Comparison of ENCODE assay signal across 1 cellular context in the genomic region with DNA sequence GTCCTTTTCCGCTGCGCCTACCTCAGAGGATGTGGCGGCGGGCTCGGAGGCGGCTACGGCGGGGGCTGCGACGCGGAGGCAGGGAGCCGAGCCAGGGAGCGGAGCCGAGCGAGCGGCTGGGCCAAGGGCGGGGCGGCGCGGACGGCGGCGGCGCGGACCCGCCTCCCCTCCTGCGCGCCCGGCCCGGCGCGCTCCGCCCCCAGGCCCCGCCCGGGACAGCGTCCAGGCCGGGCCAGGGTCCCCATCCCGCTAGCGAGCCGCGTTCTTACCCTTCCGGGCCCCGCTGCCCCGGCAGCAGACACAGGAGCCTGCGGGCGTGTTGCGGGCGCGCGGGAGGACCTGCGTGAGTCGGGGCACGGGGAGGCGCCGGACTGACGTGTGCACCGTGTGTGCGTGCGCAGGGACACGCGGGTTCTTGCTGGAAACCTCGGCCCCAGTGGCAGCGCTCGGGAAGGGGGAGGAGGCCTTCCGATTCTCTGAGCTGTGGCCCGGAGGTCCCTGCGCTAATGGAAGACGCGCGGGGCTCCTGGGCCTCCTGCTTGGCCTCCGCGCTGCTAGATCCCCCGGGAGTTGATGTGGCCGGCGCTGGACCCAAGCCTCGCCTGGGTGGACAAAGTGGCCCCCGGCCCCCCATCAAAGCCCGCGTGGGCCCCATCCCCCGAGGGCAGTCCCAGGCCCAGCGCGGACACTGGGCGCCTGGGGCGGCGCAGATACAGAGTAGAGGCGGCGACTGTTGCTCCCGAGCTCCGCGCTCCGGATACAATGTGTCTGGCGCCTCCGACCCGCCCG.
TF ChIP-seq lines count a peak whose summit lies in the region.

A gene with protein sequence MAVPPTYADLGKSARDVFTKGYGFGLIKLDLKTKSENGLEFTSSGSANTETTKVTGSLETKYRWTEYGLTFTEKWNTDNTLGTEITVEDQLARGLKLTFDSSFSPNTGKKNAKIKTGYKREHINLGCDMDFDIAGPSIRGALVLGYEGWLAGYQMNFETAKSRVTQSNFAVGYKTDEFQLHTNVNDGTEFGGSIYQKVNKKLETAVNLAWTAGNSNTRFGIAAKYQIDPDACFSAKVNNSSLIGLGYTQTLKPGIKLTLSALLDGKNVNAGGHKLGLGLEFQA (minus strand): TSS at position 350 of the 789 bp plus-strand sequence. CDS start 11,963 bp downstream, outside the sequence.

TF ChIP-seq in HepG2, 621 proteins besides CTCF, POLR2A, EP300 and RAD21 (continued from another document and continues in another):
- TF ChIP-seq, protein P1, sequence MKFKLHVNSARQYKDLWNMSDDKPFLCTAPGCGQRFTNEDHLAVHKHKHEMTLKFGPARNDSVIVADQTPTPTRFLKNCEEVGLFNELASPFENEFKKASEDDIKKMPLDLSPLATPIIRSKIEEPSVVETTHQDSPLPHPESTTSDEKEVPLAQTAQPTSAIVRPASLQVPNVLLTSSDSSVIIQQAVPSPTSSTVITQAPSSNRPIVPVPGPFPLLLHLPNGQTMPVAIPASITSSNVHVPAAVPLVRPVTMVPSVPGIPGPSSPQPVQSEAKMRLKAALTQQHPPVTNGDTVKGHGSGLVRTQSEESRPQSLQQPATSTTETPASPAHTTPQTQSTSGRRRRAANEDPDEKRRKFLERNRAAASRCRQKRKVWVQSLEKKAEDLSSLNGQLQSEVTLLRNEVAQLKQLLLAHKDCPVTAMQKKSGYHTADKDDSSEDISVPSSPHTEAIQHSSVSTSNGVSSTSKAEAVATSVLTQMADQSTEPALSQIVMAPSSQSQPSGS (CRISPR knock-in tag; IDR thresholded peaks at IDR 0.05): 0 out of 2 replicates have a peak, but pooled peaks have one; percentile 60
- TF ChIP-seq THAP11 (CRISPR knock-in tag; IDR thresholded peaks at IDR 0.05) (peak; percentile 55), GATAD2A (CRISPR knock-in tag; IDR thresholded peaks at IDR 0.05) (peak; percentile 56), HNF4A (CRISPR knock-in tag; IDR thresholded peaks at IDR 0.05) (no peak), ZNF451 (CRISPR knock-in tag; IDR thresholded peaks at IDR 0.05) (peak; percentile 65; the same call in 1 of the 2 replicates), ARHGAP35 (CRISPR knock-in tag; IDR thresholded peaks at IDR 0.05; ENCODE audit: borderline replicate concordance) (peak; percentile 90), ZNF788 (CRISPR knock-in tag; IDR thresholded peaks at IDR 0.05; ENCODE audit: borderline replicate concordance) (peak; percentile 35; the same call in 1 of the 2 replicates), GZF1 (CRISPR knock-in tag; IDR thresholded peaks at IDR 0.05) (peak; percentile 33; the same call in 1 of the 2 replicates), SP1 (IDR thresholded peaks at IDR 0.05) (no peak), SP1 (CRISPR knock-in tag; IDR thresholded peaks at IDR 0.05) (no peak), ZNF143 (CRISPR knock-in tag; IDR thresholded peaks at IDR 0.05) (no peak), CBFB (CRISPR knock-in tag; IDR thresholded peaks at IDR 0.05) (peak; percentile 76; the same call in 1 of the 2 replicates), FOXC1 (CRISPR knock-in tag; IDR thresholded peaks at IDR 0.05; ENCODE audit: borderline replicate concordance) (peak; percentile 83; the same call in 1 of the 2 replicates), ZNF713 (CRISPR knock-in tag; IDR thresholded peaks at IDR 0.05) (no peak), NR3C1 (CRISPR knock-in tag; IDR thresholded peaks at IDR 0.05) (no peak), ZNF253 (CRISPR knock-in tag; IDR thresholded peaks at IDR 0.05; ENCODE audit: borderline replicate concordance) (no peak), IKZF4 (CRISPR knock-in tag; IDR thresholded peaks at IDR 0.05; ENCODE audit: borderline replicate concordance, low read depth, not compliant biosample characterization) (no peak), KDM2A (CRISPR knock-in tag; IDR thresholded peaks at IDR 0.05; ENCODE audit: borderline replicate concordance, low read depth) (peak; percentile 85), MIER2 (CRISPR knock-in tag; IDR thresholded peaks at IDR 0.05) (no peak), ZNF101 (CRISPR knock-in tag; IDR thresholded peaks at IDR 0.05; ENCODE audit: borderline replicate concordance, low read depth) (no peak), ZNF383 (CRISPR knock-in tag; IDR thresholded peaks at IDR 0.05; ENCODE audit: borderline replicate concordance) (no peak), YEATS4 (CRISPR knock-in tag; IDR thresholded peaks at IDR 0.05; ENCODE audit: borderline replicate concordance) (peak; percentile 76), JUNB (CRISPR knock-in tag; IDR thresholded peaks at IDR 0.05; ENCODE audit: borderline replicate concordance) (no peak), BRD4 (CRISPR knock-in tag; IDR thresholded peaks at IDR 0.05) (peak; percentile 79; the same call in 1 of the 2 replicates), ZSCAN29 (CRISPR knock-in tag; conservative IDR thresholded peaks at IDR 0.05) (no peak; the same call in 1 of the 2 replicates), ZFX (CRISPR knock-in tag; IDR thresholded peaks at IDR 0.05; ENCODE audit: low read depth) (peak; percentile 95), BHLHE40 (IDR thresholded peaks at IDR 0.05; ENCODE audit: low read length) (no peak), DNMT1 (CRISPR knock-in tag; IDR thresholded peaks at IDR 0.05) (no peak), ZNF317 (CRISPR knock-in tag; IDR thresholded peaks at IDR 0.05) (peak; percentile 72; the same call in 1 of the 2 replicates), SRSF4 (IDR thresholded peaks at IDR 0.05; ENCODE audit: low read depth, low read length, poor library complexity, severe bottlenecking) (no peak), ZMYM2 (CRISPR knock-in tag; IDR thresholded peaks at IDR 0.05) (peak; percentile 81; the same call in 1 of the 2 replicates)
- TF ChIP-seq, protein P2, sequence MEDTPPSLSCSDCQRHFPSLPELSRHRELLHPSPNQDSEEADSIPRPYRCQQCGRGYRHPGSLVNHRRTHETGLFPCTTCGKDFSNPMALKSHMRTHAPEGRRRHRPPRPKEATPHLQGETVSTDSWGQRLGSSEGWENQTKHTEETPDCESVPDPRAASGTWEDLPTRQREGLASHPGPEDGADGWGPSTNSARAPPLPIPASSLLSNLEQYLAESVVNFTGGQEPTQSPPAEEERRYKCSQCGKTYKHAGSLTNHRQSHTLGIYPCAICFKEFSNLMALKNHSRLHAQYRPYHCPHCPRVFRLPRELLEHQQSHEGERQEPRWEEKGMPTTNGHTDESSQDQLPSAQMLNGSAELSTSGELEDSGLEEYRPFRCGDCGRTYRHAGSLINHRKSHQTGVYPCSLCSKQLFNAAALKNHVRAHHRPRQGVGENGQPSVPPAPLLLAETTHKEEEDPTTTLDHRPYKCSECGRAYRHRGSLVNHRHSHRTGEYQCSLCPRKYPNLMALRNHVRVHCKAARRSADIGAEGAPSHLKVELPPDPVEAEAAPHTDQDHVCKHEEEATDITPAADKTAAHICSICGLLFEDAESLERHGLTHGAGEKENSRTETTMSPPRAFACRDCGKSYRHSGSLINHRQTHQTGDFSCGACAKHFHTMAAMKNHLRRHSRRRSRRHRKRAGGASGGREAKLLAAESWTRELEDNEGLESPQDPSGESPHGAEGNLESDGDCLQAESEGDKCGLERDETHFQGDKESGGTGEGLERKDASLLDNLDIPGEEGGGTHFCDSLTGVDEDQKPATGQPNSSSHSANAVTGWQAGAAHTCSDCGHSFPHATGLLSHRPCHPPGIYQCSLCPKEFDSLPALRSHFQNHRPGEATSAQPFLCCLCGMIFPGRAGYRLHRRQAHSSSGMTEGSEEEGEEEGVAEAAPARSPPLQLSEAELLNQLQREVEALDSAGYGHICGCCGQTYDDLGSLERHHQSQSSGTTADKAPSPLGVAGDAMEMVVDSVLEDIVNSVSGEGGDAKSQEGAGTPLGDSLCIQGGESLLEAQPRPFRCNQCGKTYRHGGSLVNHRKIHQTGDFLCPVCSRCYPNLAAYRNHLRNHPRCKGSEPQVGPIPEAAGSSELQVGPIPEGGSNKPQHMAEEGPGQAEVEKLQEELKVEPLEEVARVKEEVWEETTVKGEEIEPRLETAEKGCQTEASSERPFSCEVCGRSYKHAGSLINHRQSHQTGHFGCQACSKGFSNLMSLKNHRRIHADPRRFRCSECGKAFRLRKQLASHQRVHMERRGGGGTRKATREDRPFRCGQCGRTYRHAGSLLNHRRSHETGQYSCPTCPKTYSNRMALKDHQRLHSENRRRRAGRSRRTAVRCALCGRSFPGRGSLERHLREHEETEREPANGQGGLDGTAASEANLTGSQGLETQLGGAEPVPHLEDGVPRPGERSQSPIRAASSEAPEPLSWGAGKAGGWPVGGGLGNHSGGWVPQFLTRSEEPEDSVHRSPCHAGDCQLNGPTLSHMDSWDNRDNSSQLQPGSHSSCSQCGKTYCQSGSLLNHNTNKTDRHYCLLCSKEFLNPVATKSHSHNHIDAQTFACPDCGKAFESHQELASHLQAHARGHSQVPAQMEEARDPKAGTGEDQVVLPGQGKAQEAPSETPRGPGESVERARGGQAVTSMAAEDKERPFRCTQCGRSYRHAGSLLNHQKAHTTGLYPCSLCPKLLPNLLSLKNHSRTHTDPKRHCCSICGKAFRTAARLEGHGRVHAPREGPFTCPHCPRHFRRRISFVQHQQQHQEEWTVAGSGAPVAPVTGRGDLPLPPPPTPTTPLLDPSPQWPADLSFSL (CRISPR knock-in tag; IDR thresholded peaks at IDR 0.05): 0 out of 2 replicates have a peak, but pooled peaks have one; percentile 41
- TF ChIP-seq, protein P3, sequence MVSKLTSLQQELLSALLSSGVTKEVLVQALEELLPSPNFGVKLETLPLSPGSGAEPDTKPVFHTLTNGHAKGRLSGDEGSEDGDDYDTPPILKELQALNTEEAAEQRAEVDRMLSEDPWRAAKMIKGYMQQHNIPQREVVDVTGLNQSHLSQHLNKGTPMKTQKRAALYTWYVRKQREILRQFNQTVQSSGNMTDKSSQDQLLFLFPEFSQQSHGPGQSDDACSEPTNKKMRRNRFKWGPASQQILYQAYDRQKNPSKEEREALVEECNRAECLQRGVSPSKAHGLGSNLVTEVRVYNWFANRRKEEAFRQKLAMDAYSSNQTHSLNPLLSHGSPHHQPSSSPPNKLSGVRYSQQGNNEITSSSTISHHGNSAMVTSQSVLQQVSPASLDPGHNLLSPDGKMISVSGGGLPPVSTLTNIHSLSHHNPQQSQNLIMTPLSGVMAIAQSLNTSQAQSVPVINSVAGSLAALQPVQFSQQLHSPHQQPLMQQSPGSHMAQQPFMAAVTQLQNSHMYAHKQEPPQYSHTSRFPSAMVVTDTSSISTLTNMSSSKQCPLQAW (CRISPR knock-in tag; IDR thresholded peaks at IDR 0.05): peak; percentile 47
- TF ChIP-seq, protein P4, sequence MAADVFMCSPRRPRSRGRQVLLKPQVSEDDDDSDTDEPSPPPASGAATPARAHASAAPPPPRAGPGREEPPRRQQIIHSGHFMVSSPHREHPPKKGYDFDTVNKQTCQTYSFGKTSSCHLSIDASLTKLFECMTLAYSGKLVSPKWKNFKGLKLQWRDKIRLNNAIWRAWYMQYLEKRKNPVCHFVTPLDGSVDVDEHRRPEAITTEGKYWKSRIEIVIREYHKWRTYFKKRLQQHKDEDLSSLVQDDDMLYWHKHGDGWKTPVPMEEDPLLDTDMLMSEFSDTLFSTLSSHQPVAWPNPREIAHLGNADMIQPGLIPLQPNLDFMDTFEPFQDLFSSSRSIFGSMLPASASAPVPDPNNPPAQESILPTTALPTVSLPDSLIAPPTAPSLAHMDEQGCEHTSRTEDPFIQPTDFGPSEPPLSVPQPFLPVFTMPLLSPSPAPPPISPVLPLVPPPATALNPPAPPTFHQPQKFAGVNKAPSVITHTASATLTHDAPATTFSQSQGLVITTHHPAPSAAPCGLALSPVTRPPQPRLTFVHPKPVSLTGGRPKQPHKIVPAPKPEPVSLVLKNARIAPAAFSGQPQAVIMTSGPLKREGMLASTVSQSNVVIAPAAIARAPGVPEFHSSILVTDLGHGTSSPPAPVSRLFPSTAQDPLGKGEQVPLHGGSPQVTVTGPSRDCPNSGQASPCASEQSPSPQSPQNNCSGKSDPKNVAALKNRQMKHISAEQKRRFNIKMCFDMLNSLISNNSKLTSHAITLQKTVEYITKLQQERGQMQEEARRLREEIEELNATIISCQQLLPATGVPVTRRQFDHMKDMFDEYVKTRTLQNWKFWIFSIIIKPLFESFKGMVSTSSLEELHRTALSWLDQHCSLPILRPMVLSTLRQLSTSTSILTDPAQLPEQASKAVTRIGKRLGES (CRISPR knock-in tag; IDR thresholded peaks at IDR 0.05; ENCODE audit: borderline replicate concordance): 0 out of 2 replicates have a peak, but pooled peaks have one; percentile 8
- TF ChIP-seq, protein P5, sequence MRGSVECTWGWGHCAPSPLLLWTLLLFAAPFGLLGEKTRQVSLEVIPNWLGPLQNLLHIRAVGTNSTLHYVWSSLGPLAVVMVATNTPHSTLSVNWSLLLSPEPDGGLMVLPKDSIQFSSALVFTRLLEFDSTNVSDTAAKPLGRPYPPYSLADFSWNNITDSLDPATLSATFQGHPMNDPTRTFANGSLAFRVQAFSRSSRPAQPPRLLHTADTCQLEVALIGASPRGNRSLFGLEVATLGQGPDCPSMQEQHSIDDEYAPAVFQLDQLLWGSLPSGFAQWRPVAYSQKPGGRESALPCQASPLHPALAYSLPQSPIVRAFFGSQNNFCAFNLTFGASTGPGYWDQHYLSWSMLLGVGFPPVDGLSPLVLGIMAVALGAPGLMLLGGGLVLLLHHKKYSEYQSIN (CRISPR knock-in tag; IDR thresholded peaks at IDR 0.05; ENCODE audit: borderline replicate concordance): no peak
- TF ChIP-seq, protein P6, sequence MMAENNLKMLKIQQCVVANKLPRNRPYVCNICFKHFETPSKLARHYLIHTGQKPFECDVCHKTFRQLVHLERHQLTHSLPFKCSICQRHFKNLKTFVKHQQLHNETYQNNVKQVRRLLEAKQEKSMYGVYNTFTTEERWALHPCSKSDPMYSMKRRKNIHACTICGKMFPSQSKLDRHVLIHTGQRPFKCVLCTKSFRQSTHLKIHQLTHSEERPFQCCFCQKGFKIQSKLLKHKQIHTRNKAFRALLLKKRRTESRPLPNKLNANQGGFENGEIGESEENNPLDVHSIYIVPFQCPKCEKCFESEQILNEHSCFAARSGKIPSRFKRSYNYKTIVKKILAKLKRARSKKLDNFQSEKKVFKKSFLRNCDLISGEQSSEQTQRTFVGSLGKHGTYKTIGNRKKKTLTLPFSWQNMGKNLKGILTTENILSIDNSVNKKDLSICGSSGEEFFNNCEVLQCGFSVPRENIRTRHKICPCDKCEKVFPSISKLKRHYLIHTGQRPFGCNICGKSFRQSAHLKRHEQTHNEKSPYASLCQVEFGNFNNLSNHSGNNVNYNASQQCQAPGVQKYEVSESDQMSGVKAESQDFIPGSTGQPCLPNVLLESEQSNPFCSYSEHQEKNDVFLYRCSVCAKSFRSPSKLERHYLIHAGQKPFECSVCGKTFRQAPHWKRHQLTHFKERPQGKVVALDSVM (CRISPR knock-in tag; IDR thresholded peaks at IDR 0.05): peak; percentile 64; the same call in 1 of the 2 replicates
